In the genomic region with DNA sequence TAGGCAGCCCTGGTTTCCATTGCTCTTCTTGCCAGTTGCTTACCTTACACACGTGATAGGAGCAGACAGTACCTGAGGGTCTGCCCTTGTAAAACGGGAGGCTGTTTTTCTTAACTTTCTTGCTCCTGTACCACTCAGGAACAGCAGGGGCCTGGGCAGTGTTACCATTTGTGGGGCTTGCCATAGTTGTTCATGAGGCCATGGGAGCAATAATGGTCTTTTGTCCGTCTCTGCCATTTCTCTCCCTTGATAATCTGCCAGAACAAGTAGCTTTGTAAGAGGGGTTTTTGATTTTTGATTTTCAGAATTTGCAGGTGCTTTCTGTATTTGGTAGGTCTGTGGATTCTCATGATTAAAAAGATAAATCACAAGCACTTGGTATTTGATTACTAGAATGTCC, we compare ENCODE assay signal across 26 cellular contexts.
"Had no signal": no experiment of that assay in that cellular context is flagged by ENCODE, and none has a peak within 500 bp of the region (broad histone marks: within the 10 kb centered on the region; RNA-seq: fewer than 3 reads in every experiment).

No MANE protein-coding gene starts in this region.

- H3K4me1 Mint-ChIP-seq: activated B cell treated with CpG ODN at 0.5 μM for 24 hours; activated CD8-positive, alpha-beta memory T cell treated with anti-CD3 and anti-CD28 coated beads, Interleukin-2, amount 10 ng/mL, durations not matched to agents 7 days and 5 days; activated naive CD8-positive, alpha-beta T cell treated with anti-CD3 and anti-CD28 coated beads for 36 hours; naive B cell had no signal

- H3K27me3 Mint-ChIP-seq: activated B cell treated with CpG ODN at 0.5 μM for 24 hours; activated CD8-positive, alpha-beta memory T cell treated with anti-CD3 and anti-CD28 coated beads, Interleukin-2, amount 10 ng/mL, durations not matched to agents 7 days and 5 days; activated naive CD8-positive, alpha-beta T cell treated with anti-CD3 and anti-CD28 coated beads for 36 hours; naive B cell; type B pancreatic cell had no signal

- ATAC-seq: activated CD8-positive, alpha-beta memory T cell treated with anti-CD3 and anti-CD28 coated beads, Interleukin-2, amount 10 ng/mL, durations not matched to agents 7 days and 5 days; activated CD8-positive, alpha-beta T cell treated with anti-CD3 and anti-CD28 coated beads, Interleukin-2, amount 10 ng/mL, durations not matched to agents 7 days and 5 days; left lung; right cardiac atrium had no signal

- H3K27ac Mint-ChIP-seq: activated B cell treated with CpG ODN at 0.5 μM for 24 hours; activated CD8-positive, alpha-beta memory T cell treated with anti-CD3 and anti-CD28 coated beads, Interleukin-2, amount 10 ng/mL, durations not matched to agents 7 days and 5 days; activated CD8-positive, alpha-beta T cell treated with anti-CD3 and anti-CD28 coated beads, Interleukin-2, amount 10 ng/mL, durations not matched to agents 7 days and 5 days; activated naive CD4-positive, alpha-beta T cell treated with anti-CD3 and anti-CD28 coated beads for 36 hours; activated naive CD8-positive, alpha-beta T cell treated with anti-CD3 and anti-CD28 coated beads for 36 hours; neural progenitor cell; T-helper 2 cell treated with Interferon-gamma antibody and Interleukin-4, amounts not matched to agents 5 μg/mL and 100 μg/mL, for 36 hours; type B pancreatic cell had no signal

- DNase-seq: activated B cell treated with CpG ODN at 0.5 μM for 24 hours; activated CD8-positive, alpha-beta memory T cell treated with anti-CD3 and anti-CD28 coated beads, Interleukin-2, amount 10 ng/mL, durations not matched to agents 7 days and 5 days; activated CD8-positive, alpha-beta T cell treated with anti-CD3 and anti-CD28 coated beads, Interleukin-2, amount 10 ng/mL, durations not matched to agents 7 days and 5 days; activated effector memory CD4-positive, alpha-beta T cell treated with anti-CD3 and anti-CD28 coated beads, Interleukin-2, amount 50 U/mL, for 16 hours; activated naive CD4-positive, alpha-beta T cell treated with anti-CD3 and anti-CD28 coated beads for 36 hours; activated naive CD8-positive, alpha-beta T cell treated with anti-CD3 and anti-CD28 coated beads for 36 hours; activated T-cell treated with anti-CD3 and anti-CD28 coated beads, Interleukin-2, amount 50 U/mL, for 48 hours; adrenal gland; brain microvascular endothelial cell; central memory CD4-positive, alpha-beta T cell; dermis blood vessel endothelial cell; effector CD8-positive, alpha-beta T cell; kidney glomerular epithelial cell; left lung; naive B cell; occipital lobe; right cardiac atrium; stimulated activated CD4-positive, alpha-beta T cell treated with anti-CD3 and anti-CD28 coated beads, Interleukin-15, amount 100 ng/mL, for 24 hours; stimulated activated CD4-positive, alpha-beta T cell treated with anti-CD3 and anti-CD28 coated beads, Interleukin-2, amount 100 ng/mL, for 24 hours; stimulated activated naive CD4-positive, alpha-beta T cell treated with Interleukin-2 at 50 U/mL for 16 hours; T-helper 1 cell; uterus had no signal

- H3K27me3 ChIP-seq: adrenal gland, ascending aorta, brain microvascular endothelial cell, left lung, neural progenitor cell, uterus had no signal

- H3K27ac ChIP-seq: adrenal gland, ascending aorta, brain microvascular endothelial cell, left lung, neural progenitor cell, uterus had no signal

- H3K9me3 Mint-ChIP-seq: activated B cell treated with CpG ODN at 0.5 μM for 24 hours; activated naive CD4-positive, alpha-beta T cell treated with anti-CD3 and anti-CD28 coated beads for 36 hours; activated naive CD8-positive, alpha-beta T cell treated with anti-CD3 and anti-CD28 coated beads for 36 hours; naive B cell; neural progenitor cell; T-helper 2 cell treated with Interferon-gamma antibody and Interleukin-4, amounts not matched to agents 5 μg/mL and 100 μg/mL, for 36 hours; type B pancreatic cell had no signal

- H3K4me3 Mint-ChIP-seq: activated B cell treated with CpG ODN at 0.5 μM for 24 hours; activated CD8-positive, alpha-beta memory T cell treated with anti-CD3 and anti-CD28 coated beads, Interleukin-2, amount 10 ng/mL, durations not matched to agents 7 days and 5 days; activated CD8-positive, alpha-beta T cell treated with anti-CD3 and anti-CD28 coated beads, Interleukin-2, amount 10 ng/mL, durations not matched to agents 7 days and 5 days; activated naive CD4-positive, alpha-beta T cell treated with anti-CD3 and anti-CD28 coated beads for 36 hours; activated naive CD8-positive, alpha-beta T cell treated with anti-CD3 and anti-CD28 coated beads for 36 hours; naive B cell; neural progenitor cell; T-helper 2 cell treated with Interferon-gamma antibody and Interleukin-4, amounts not matched to agents 5 μg/mL and 100 μg/mL, for 36 hours; type B pancreatic cell had no signal

- H3K4me3 ChIP-seq: adrenal gland, ascending aorta, left lung, neural progenitor cell, uterus had no signal
